In the genomic region with DNA sequence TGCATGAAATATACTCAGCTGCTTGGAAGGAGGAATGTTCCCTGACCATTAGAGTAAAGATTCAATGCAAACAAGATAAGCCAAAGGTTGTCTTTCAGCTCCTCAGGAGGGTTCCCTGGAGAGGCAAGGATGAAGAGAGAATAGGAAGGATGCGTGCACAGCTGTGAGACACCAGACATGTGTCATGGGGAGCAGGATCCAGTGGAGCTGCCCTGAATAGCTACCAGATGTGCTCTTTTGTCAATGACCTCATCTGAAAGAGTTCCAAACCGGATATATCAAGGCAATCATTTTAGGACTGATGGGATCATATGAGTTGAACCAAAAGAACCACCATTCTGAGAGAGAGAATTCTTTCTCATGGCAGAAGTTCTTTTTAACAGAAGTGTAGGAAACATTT, we compare ENCODE assay signal across 12 cellular contexts.
DNase-seq lines count a peak whose midpoint lies in the region; ATAC-seq and TF ChIP-seq lines count a peak whose summit lies in the region.
"Had no signal": no experiment of that assay in that cellular context is flagged by ENCODE, and none has a peak within 500 bp of the region (broad histone marks: within the 10 kb centered on the region; RNA-seq: fewer than 3 reads in every experiment).

No MANE protein-coding gene starts in this region.

- no peak overlapping the region for H3K27ac Mint-ChIP-seq in activated T-cell treated with anti-CD3 and anti-CD28 coated beads, Interleukin-2, amount 50 U/mL, for 72 hours
- H3K27ac Mint-ChIP-seq: activated CD8-positive, alpha-beta T cell treated with anti-CD3 and anti-CD28 coated beads for 36 hours; activated T-helper 1 cell treated with anti-CD3 and anti-CD28 coated beads, Interleukin-12 subunit alpha, Interleukin-12 subunit beta, Interleukin-2, Interleukin-4 antibody, amounts not matched to agents 30 ng/mL and 10 ng/mL and 1 ng/mL, durations not matched to agents 14 hours and 24 hours and 36 hours; naive thymus-derived CD4-positive, alpha-beta T cell had no signal

- intact Hi-C loops in Right ventricle myocardium inferior (cut with DNase I): no loop called here
- intact Hi-C loops in cardiac septum (cut with DNase I): no loop called here

- H3K9me3 Mint-ChIP-seq in activated T-cell treated with anti-CD3 and anti-CD28 coated beads, Interleukin-2, amount 50 U/mL, for 72 hours: no peaks in the 10 kb centered on the region
- H3K9me3 Mint-ChIP-seq: activated CD8-positive, alpha-beta T cell treated with anti-CD3 and anti-CD28 coated beads for 36 hours; activated T-helper 1 cell treated with anti-CD3 and anti-CD28 coated beads, Interleukin-12 subunit alpha, Interleukin-12 subunit beta, Interleukin-2, Interleukin-4 antibody, amounts not matched to agents 30 ng/mL and 10 ng/mL and 1 ng/mL, durations not matched to agents 14 hours and 24 hours and 36 hours had no signal

- peaks cover 14% of the 10 kb centered on the region for H3K27me3 Mint-ChIP-seq in activated T-cell treated with anti-CD3 and anti-CD28 coated beads, Interleukin-2, amount 50 U/mL, for 72 hours (ENCODE audit: low read depth)

- ATAC-seq in Right ventricle myocardium inferior (peak; percentile 54), HG02623 (IDR thresholded peaks at IDR 0.05; ENCODE audit: unreplicated experiment) (no peak), GM18861 (IDR thresholded peaks at IDR 0.05; ENCODE audit: unreplicated experiment) (no peak)
- ATAC-seq in activated T-cell treated with anti-CD3 and anti-CD28 coated beads, Interleukin-2, amount 50 U/mL, for 72 hours (replicated peaks in 1 of 2): no peak
- ATAC-seq: activated CD8-positive, alpha-beta T cell treated with anti-CD3 and anti-CD28 coated beads for 36 hours; naive thymus-derived CD4-positive, alpha-beta T cell had no signal

- peaks cover 7% of the 10 kb centered on the region for H3K4me1 Mint-ChIP-seq in activated T-cell treated with anti-CD3 and anti-CD28 coated beads, Interleukin-2, amount 50 U/mL, for 72 hours (ENCODE audit: low read depth)
- H3K4me1 Mint-ChIP-seq: naive thymus-derived CD4-positive, alpha-beta T cell had no signal

- H3K4me3 Mint-ChIP-seq in activated T-cell treated with anti-CD3 and anti-CD28 coated beads, Interleukin-2, amount 50 U/mL, for 72 hours: no peak overlapping the region
- H3K4me3 Mint-ChIP-seq: activated CD8-positive, alpha-beta T cell treated with anti-CD3 and anti-CD28 coated beads for 36 hours; activated T-helper 1 cell treated with anti-CD3 and anti-CD28 coated beads, Interleukin-12 subunit alpha, Interleukin-12 subunit beta, Interleukin-2, Interleukin-4 antibody, amounts not matched to agents 30 ng/mL and 10 ng/mL and 1 ng/mL, durations not matched to agents 14 hours and 24 hours and 36 hours; naive thymus-derived CD4-positive, alpha-beta T cell had no signal

- no peak for DNase-seq in Right ventricle myocardium inferior (ENCODE audit: missing footprints)
- DNase-seq in cardiac septum (ENCODE audit: low spot score): no peak
- peak; percentile 20 for DNase-seq in fibroblast of the conjunctiva (ENCODE audit: low read depth)
- peak; percentile 58 for DNase-seq in stromal cell of bone marrow (ENCODE audit: low read depth)
- no peak for DNase-seq in activated T-cell treated with anti-CD3 and anti-CD28 coated beads, Interleukin-2, amount 50 U/mL, for 72 hours
- DNase-seq: activated CD8-positive, alpha-beta T cell treated with anti-CD3 and anti-CD28 coated beads for 36 hours; cortex of kidney; naive thymus-derived CD4-positive, alpha-beta T cell had no signal

- no peaks in the 10 kb centered on the region for H3K36me3 Mint-ChIP-seq in activated T-cell treated with anti-CD3 and anti-CD28 coated beads, Interleukin-2, amount 50 U/mL, for 72 hours (ENCODE audit: insufficient read depth in 2 of 2)
- H3K36me3 Mint-ChIP-seq: naive thymus-derived CD4-positive, alpha-beta T cell had no signal

TF ChIP-seq in PFSK-1, 5 proteins besides CTCF, POLR2A, EP300 and RAD21:
- TF ChIP-seq FOXP2 (optimal IDR thresholded peaks at IDR 0.05; ENCODE audit: borderline replicate concordance, extremely low read depth, extremely low read length, insufficient read depth): peak; percentile 22
- TF ChIP-seq, protein P1, sequence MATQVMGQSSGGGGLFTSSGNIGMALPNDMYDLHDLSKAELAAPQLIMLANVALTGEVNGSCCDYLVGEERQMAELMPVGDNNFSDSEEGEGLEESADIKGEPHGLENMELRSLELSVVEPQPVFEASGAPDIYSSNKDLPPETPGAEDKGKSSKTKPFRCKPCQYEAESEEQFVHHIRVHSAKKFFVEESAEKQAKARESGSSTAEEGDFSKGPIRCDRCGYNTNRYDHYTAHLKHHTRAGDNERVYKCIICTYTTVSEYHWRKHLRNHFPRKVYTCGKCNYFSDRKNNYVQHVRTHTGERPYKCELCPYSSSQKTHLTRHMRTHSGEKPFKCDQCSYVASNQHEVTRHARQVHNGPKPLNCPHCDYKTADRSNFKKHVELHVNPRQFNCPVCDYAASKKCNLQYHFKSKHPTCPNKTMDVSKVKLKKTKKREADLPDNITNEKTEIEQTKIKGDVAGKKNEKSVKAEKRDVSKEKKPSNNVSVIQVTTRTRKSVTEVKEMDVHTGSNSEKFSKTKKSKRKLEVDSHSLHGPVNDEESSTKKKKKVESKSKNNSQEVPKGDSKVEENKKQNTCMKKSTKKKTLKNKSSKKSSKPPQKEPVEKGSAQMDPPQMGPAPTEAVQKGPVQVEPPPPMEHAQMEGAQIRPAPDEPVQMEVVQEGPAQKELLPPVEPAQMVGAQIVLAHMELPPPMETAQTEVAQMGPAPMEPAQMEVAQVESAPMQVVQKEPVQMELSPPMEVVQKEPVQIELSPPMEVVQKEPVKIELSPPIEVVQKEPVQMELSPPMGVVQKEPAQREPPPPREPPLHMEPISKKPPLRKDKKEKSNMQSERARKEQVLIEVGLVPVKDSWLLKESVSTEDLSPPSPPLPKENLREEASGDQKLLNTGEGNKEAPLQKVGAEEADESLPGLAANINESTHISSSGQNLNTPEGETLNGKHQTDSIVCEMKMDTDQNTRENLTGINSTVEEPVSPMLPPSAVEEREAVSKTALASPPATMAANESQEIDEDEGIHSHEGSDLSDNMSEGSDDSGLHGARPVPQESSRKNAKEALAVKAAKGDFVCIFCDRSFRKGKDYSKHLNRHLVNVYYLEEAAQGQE (IDR thresholded peaks at IDR 0.05; ENCODE audit: insufficient read depth in 1 of 2, low read depth in 2 of 2, low read length in 2 of 2): no peak

Comparison
In these comparisons a context has a peak if more than half of its experiments do, and no peak if none do; other contexts are left out.
1. DNase-seq: peak in fibroblast of the conjunctiva (single experiment) and stromal cell of bone marrow (single experiment); none in Right ventricle myocardium inferior (single experiment), cardiac septum (single experiment) and activated T-cell treated with anti-CD3 and anti-CD28 coated beads, Interleukin-2, amount 50 U/mL, for 72 hours (0 of 2).